Comparison of ENCODE assay signal across 17 cellular contexts in genomic region chr16:57427307-57427706, GRCh38. TPM values are rescaled to one million over a fixed set of nuclear protein-coding genes. Genes with fewer than 3 reads are reported as not detected.
DNase-seq lines count a peak whose midpoint lies in the region; ATAC-seq and TF ChIP-seq lines count a peak whose summit lies in the region.
"Had no signal": no experiment of that assay in that cellular context is flagged by ENCODE, and none has a peak within 500 bp of the region (broad histone marks: within the 10 kb centered on the region; RNA-seq: fewer than 3 reads in every experiment).

No MANE protein-coding gene starts in this region.

- no peaks in the 10 kb centered on the region for H3K4me1 Mint-ChIP-seq in activated T-helper 17 cell treated with anti-CD3 and anti-CD28 coated beads, Interleukin-2, amount 50 U/mL, for 72 hours
- H3K4me1 Mint-ChIP-seq in nephron progenitor cell, result peaks cover 4% of the 10 kb centered on the region
- no peaks in the 10 kb centered on the region for H3K4me1 Mint-ChIP-seq in activated naive CD8-positive, alpha-beta T cell treated with anti-CD3 and anti-CD28 coated beads, Interleukin-2, amount 50 U/mL, for 24 hours

- peaks cover 54% of the 10 kb centered on the region for H3K36me3 Mint-ChIP-seq in activated T-helper 17 cell treated with anti-CD3 and anti-CD28 coated beads, Interleukin-2, amount 50 U/mL, for 72 hours (ENCODE audit: low read depth)
- H3K36me3 Mint-ChIP-seq in nephron progenitor cell (ENCODE audit: low read depth), result peaks cover 48% of the 10 kb centered on the region
- peaks cover 38% of the 10 kb centered on the region for H3K36me3 Mint-ChIP-seq in activated naive CD8-positive, alpha-beta T cell treated with anti-CD3 and anti-CD28 coated beads, Interleukin-2, amount 50 U/mL, for 24 hours (ENCODE audit: low read depth)

- no peaks in the 10 kb centered on the region for H3K27me3 Mint-ChIP-seq in activated T-helper 17 cell treated with anti-CD3 and anti-CD28 coated beads, Interleukin-2, amount 50 U/mL, for 72 hours
- no peaks in the 10 kb centered on the region for H3K27me3 Mint-ChIP-seq in nephron progenitor cell (ENCODE audit: low read depth, poor library complexity)
- no peaks in the 10 kb centered on the region for H3K27me3 Mint-ChIP-seq in activated naive CD8-positive, alpha-beta T cell treated with anti-CD3 and anti-CD28 coated beads, Interleukin-2, amount 50 U/mL, for 24 hours

- no peak overlapping the region for H3K27ac ChIP-seq in HEK293 (ENCODE audit: extremely low read depth, low read depth, low read length)
- H3K27ac ChIP-seq: A549, GM23248 had no signal

- CTCF ChIA-PET in HEK293 (lab: Yijun Ruan, JAX), result interaction anchor here (2.3 to 11.5 kb wide), 2 partner anchors 9 to 124 kb away, joined by 16 to 290 read pairs; no protein-coding TSS in a partner anchor

- peak overlapping the region; percentile 79 for H3K27ac Mint-ChIP-seq in activated T-helper 17 cell treated with anti-CD3 and anti-CD28 coated beads, Interleukin-2, amount 50 U/mL, for 72 hours
- peak overlapping the region; percentile 68 for H3K27ac Mint-ChIP-seq in nephron progenitor cell
- no peak overlapping the region for H3K27ac Mint-ChIP-seq in activated naive CD8-positive, alpha-beta T cell treated with anti-CD3 and anti-CD28 coated beads, Interleukin-2, amount 50 U/mL, for 24 hours

- H3K9me3 Mint-ChIP-seq in activated T-helper 17 cell treated with anti-CD3 and anti-CD28 coated beads, Interleukin-2, amount 50 U/mL, for 72 hours, result no peaks in the 10 kb centered on the region
- no peaks in the 10 kb centered on the region for H3K9me3 Mint-ChIP-seq in nephron progenitor cell
- no peaks in the 10 kb centered on the region for H3K9me3 Mint-ChIP-seq in activated naive CD8-positive, alpha-beta T cell treated with anti-CD3 and anti-CD28 coated beads, Interleukin-2, amount 50 U/mL, for 24 hours

- H3K4me1 ChIP-seq in HEK293 (ENCODE audit: control insufficient read depth, insufficient read depth, low read length), result no peaks in the 10 kb centered on the region

- H3K4me3 ChIP-seq in HEK293 (ENCODE audit: low read depth, low read length), result no peak overlapping the region
- H3K4me3 ChIP-seq: A549, GM12878, GM23248 had no signal

- POLR2A ChIA-PET in HEK293 (lab: Yijun Ruan, JAX), result interaction anchor here (1.2 kb wide), 1 partner anchor 35 kb away, joined by 3 read pairs; the partner anchor contains the start of gene POLR2C

- ATAC-seq in activated T-helper 17 cell treated with anti-CD3 and anti-CD28 coated beads, Interleukin-2, amount 50 U/mL, for 72 hours (replicated peaks), result no peak
- ATAC-seq in activated naive CD8-positive, alpha-beta T cell treated with anti-CD3 and anti-CD28 coated beads, Interleukin-2, amount 50 U/mL, for 24 hours, result no peak
- ATAC-seq: A549, GM12878 had no signal

- TF ChIP-seq CTCF in HEK293 (tag by site-specific recombination; IDR thresholded peaks at IDR 0.05) (no peak), nephron progenitor cell (IDR thresholded peaks at IDR 0.05) (no peak)

- H3K36me3 ChIP-seq in HEK293 (ENCODE audit: control insufficient read depth in 2 of 2, insufficient read depth in 1 of 2, low read length in 2 of 2), result peaks cover 22 to 55% of the 10 kb centered on the region in 2 experiments

- DNase-seq in nephron progenitor cell (no peak), COLO829 (ENCODE audit: low spot score) (no peak)
- no peak for DNase-seq in activated CD4-positive, CD25-positive, alpha-beta regulatory T cell treated with anti-CD3 and anti-CD28 coated beads, Interleukin-2, amount 50 U/mL, for 72 hours
- DNase-seq in activated naive CD8-positive, alpha-beta T cell treated with anti-CD3 and anti-CD28 coated beads, Interleukin-2, amount 50 U/mL, for 24 hours, result no peak
- DNase-seq: C1 segment of cervical spinal cord; DND-41; GM23248; MV-4-11; NCI-H1417; NCI-H1930; NCI-H526 treated with DMSO at 0.1 percent for 48 hours; NK-92 treated with Interleukin-12 subunit alpha and Interleukin-12 subunit beta, amount 100 ng/mL, for 24 hours had no signal

- H3K4me3 Mint-ChIP-seq in activated T-helper 17 cell treated with anti-CD3 and anti-CD28 coated beads, Interleukin-2, amount 50 U/mL, for 72 hours, result no peak overlapping the region
- H3K4me3 Mint-ChIP-seq in nephron progenitor cell, result no peak overlapping the region
- no peak overlapping the region for H3K4me3 Mint-ChIP-seq in activated naive CD8-positive, alpha-beta T cell treated with anti-CD3 and anti-CD28 coated beads, Interleukin-2, amount 50 U/mL, for 24 hours

- no peaks in the 10 kb centered on the region for H3K9me3 ChIP-seq in HEK293 (ENCODE audit: control insufficient read depth, insufficient read depth, low read depth, low read length)
- H3K9me3 ChIP-seq: A549 had no signal

TF ChIP-seq in HEK293, 187 proteins besides CTCF, POLR2A, EP300 and RAD21:
- peak; percentile 69 for TF ChIP-seq KLF1 (tag by site-specific recombination; IDR thresholded peaks at IDR 0.05)
- TF ChIP-seq, protein P1, sequence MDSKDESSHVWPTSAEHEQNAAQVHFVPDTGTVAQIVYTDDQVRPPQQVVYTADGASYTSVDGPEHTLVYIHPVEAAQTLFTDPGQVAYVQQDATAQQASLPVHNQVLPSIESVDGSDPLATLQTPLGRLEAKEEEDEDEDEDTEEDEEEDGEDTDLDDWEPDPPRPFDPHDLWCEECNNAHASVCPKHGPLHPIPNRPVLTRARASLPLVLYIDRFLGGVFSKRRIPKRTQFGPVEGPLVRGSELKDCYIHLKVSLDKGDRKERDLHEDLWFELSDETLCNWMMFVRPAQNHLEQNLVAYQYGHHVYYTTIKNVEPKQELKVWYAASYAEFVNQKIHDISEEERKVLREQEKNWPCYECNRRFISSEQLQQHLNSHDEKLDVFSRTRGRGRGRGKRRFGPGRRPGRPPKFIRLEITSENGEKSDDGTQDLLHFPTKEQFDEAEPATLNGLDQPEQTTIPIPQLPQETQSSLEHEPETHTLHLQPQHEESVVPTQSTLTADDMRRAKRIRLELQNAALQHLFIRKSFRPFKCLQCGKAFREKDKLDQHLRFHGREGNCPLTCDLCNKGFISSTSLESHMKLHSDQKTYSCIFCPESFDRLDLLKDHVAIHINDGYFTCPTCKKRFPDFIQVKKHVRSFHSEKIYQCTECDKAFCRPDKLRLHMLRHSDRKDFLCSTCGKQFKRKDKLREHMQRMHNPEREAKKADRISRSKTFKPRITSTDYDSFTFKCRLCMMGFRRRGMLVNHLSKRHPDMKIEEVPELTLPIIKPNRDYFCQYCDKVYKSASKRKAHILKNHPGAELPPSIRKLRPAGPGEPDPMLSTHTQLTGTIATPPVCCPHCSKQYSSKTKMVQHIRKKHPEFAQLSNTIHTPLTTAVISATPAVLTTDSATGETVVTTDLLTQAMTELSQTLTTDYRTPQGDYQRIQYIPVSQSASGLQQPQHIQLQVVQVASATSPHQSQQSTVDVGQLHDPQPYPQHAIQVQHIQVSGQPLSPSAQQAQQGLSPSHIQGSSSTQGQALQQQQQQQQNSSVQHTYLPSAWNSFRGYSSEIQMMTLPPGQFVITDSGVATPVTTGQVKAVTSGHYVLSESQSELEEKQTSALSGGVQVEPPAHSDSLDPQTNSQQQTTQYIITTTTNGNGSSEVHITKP (tag by site-specific recombination; IDR thresholded peaks at IDR 0.05), result no peak

RNA-seq across cellular contexts. Expression of gene CIAPIN1, which starts 19.9 kb away (rescaled TPM):
- total RNA-seq in activated T-helper 17 cell treated with anti-CD3 and anti-CD28 coated beads, Interleukin-2, amount 50 U/mL, for 72 hours, result 10 to 100 TPM; 30.8 to 52.8 TPM

RNA-seq across cellular contexts. Expression of gene COQ9, which starts 20.0 kb away (rescaled TPM):
- 10 to 100 TPM; 28.2 to 36.4 TPM for total RNA-seq in activated T-helper 17 cell treated with anti-CD3 and anti-CD28 coated beads, Interleukin-2, amount 50 U/mL, for 72 hours

RNA-seq across cellular contexts. Expression of gene CCL17, which starts 22.7 kb away (rescaled TPM):
- total RNA-seq in activated T-helper 17 cell treated with anti-CD3 and anti-CD28 coated beads, Interleukin-2, amount 50 U/mL, for 72 hours, result 1 to 10 TPM in 1 of 2 donors, under 1 TPM in 1; 0.65 to 7.8 TPM
- total RNA-seq: GM23248, OCI-LY7 had no signal

RNA-seq across cellular contexts. Expression of gene POLR2C, which starts 35.2 kb away (rescaled TPM):
- total RNA-seq in activated T-helper 17 cell treated with anti-CD3 and anti-CD28 coated beads, Interleukin-2, amount 50 U/mL, for 72 hours, result 10 to 100 TPM; 71.3 to 86.2 TPM

RNA-seq across cellular contexts. Expression of gene CX3CL1, which starts 55.0 kb away (rescaled TPM):
- not detected for total RNA-seq in activated T-helper 17 cell treated with anti-CD3 and anti-CD28 coated beads, Interleukin-2, amount 50 U/mL, for 72 hours
- total RNA-seq: GM23248, OCI-LY7 had no signal
